ENCODE assay signal across 8 cellular contexts in genomic region chrX:154411322-154411980, GRCh38. TPM values are rescaled to one million over a fixed set of nuclear protein-coding genes. Genes with fewer than 3 reads are reported as not detected.
DNase-seq lines count a peak whose midpoint lies in the region; ATAC-seq, FAIRE-seq and TF ChIP-seq lines count a peak whose summit lies in the region.

Gene TAFAZZIN, plus strand, starts transcription at chrX:154411539. Its CDS starts 305 bp downstream, at chrX:154411844.

- 0 out of 5 replicates have a peak, but pooled peaks cover 0 to 4% of the 10 kb centered on the region in 2 experiments for H3K36me3 ChIP-seq in HepG2 (replicated peaks in 1 of 2; ENCODE audit: control insufficient read depth in 1 of 2, insufficient read depth in 2 of 2, low read length in 2 of 2)

- H3K27ac Mint-ChIP-seq in activated CD4-positive, alpha-beta T cell treated with anti-CD3 and anti-CD28 coated beads, Interleukin-2, amount 10 ng/mL, durations not matched to agents 7 days and 5 days, result peak within 1 kb of the TSS; percentile 95

- peaks cover 21% of the 10 kb centered on the region for H3K36me3 Mint-ChIP-seq in activated CD4-positive, alpha-beta T cell treated with anti-CD3 and anti-CD28 coated beads, Interleukin-2, amount 10 ng/mL, durations not matched to agents 7 days and 5 days (ENCODE audit: low read depth)

- BruUV-seq in HepG2 (replicated peaks; lab: Mats Ljungman, UMichigan), result TSS peak; percentile 72

- H3K4me1 Mint-ChIP-seq in activated CD4-positive, alpha-beta T cell treated with anti-CD3 and anti-CD28 coated beads, Interleukin-2, amount 10 ng/mL, durations not matched to agents 7 days and 5 days, result peaks cover 22% of the 10 kb centered on the region

- peak; percentile 74 for TF ChIP-seq POLR2A in GM12892 (IDR thresholded peaks at IDR 0.05; ENCODE audit: low read depth, low read length)
- TF ChIP-seq POLR2A in HepG2 (IDR thresholded peaks at IDR 0.05; ENCODE audit: insufficient read depth in 1 of 2, low read depth in 2 of 2, low read length in 2 of 2), result peak; percentile 33 to 78; a peak in 3 of 4 replicates

- TF ChIP-seq CTCF in HepG2 (CRISPR knock-in tag; IDR thresholded peaks at IDR 0.05), result no peak

- POLR2A ChIA-PET in activated CD4-positive, alpha-beta T cell treated with anti-CD3 and anti-CD28 coated beads, Interleukin-2, amount 10 ng/mL, durations not matched to agents 7 days and 5 days (lab: Charles Lee), result interaction anchor here (0.9 to 1.2 kb wide), 3 partner anchors 12 to 79 kb away, joined by 4 read pairs; partner anchors contain the start of genes RPL10 and SLC10A3
- POLR2A ChIA-PET in HepG2 (lab: Yijun Ruan, JAX), result interaction anchor here (0.6 to 4.9 kb wide), 10 partner anchors 9 to 105 kb away, joined by 3 to 75 read pairs (median 6); partner anchors contain the start of genes ATP6AP1, FAM3A, RPL10 and SLC10A3

- ATAC-seq in HG02870 (IDR thresholded peaks at IDR 0.05; ENCODE audit: unreplicated experiment), result peak; percentile 37
- ATAC-seq in HepG2, result peak; percentile 58
- no peak for ATAC-seq in HG03025 (IDR thresholded peaks at IDR 0.05; ENCODE audit: low FRiP score, unreplicated experiment)

- H2AFZ ChIP-seq in HepG2 (ENCODE audit: low read length), result no peak within 1 kb of the TSS

- peak within 1 kb of the TSS; percentile 71 for H3K4me2 ChIP-seq in HepG2 (ENCODE audit: low read depth, low read length)

- H3K4me3 Mint-ChIP-seq in activated CD4-positive, alpha-beta T cell treated with anti-CD3 and anti-CD28 coated beads, Interleukin-2, amount 10 ng/mL, durations not matched to agents 7 days and 5 days, result peak within 1 kb of the TSS; percentile 90

- peaks cover 25% of the 10 kb centered on the region for H3K4me1 ChIP-seq in HepG2 (ENCODE audit: insufficient read depth, low read length)

- peak; percentile 94 for FAIRE-seq in GM12892 (lab: Jason Lieb, UNC)
- no peak for FAIRE-seq in HepG2 (lab: Jason Lieb, UNC)

- H3K79me2 ChIP-seq in HepG2 (ENCODE audit: insufficient read depth, low read length), result no peaks in the 10 kb centered on the region

- intact Hi-C loops in HepG2 (cut with micrococcal nuclease; ENCODE audit: unreplicated experiment), result no loop called here

- peak within 1 kb of the TSS; percentile 57 to 73 (median 72) for H3K4me3 ChIP-seq in HepG2 (replicated peaks in 1 of 3; ENCODE audit: insufficient read depth in 1 of 3, low read depth in 2 of 3, low read length in 3 of 3)

- H3K9ac ChIP-seq in HepG2 (ENCODE audit: insufficient read depth, low read depth, low read length), result peak within 1 kb of the TSS; percentile 71

- H3K9me3 Mint-ChIP-seq in activated CD4-positive, alpha-beta T cell treated with anti-CD3 and anti-CD28 coated beads, Interleukin-2, amount 10 ng/mL, durations not matched to agents 7 days and 5 days, result no peaks in the 10 kb centered on the region

- H3K9me3 ChIP-seq in HepG2 (ENCODE audit: low read length), result no peaks in the 10 kb centered on the region

- TF ChIP-seq EP300 in HepG2 (IDR thresholded peaks at IDR 0.05; ENCODE audit: low read depth in 2 of 2, low read length in 2 of 2) (no peak), HepG2 (CRISPR knock-in tag; IDR thresholded peaks at IDR 0.05; ENCODE audit: borderline replicate concordance) (no peak)

- H3K27ac ChIP-seq in HepG2 (ENCODE audit: extremely low read length, insufficient read depth, low read length), result peak within 1 kb of the TSS; percentile 67

- CTCF ChIA-PET in activated CD4-positive, alpha-beta T cell treated with anti-CD3 and anti-CD28 coated beads, Interleukin-2, amount 10 ng/mL, durations not matched to agents 7 days and 5 days (lab: Charles Lee), result interaction anchor here (1.3 to 1.8 kb wide), 2 partner anchors 12 to 18 kb away, joined by 4 to 6 read pairs; partner anchors contain the start of gene ATP6AP1
- CTCF ChIA-PET in HepG2 (lab: Yijun Ruan, JAX; ENCODE audit: low intra/inter-chr PET ratio, low total read pairs), result no interaction called here

- H3K27me3 ChIP-seq in HepG2 (ENCODE audit: control insufficient read depth in 1 of 2, insufficient read depth in 2 of 2, low read length in 2 of 2), result no peaks in the 10 kb centered on the region

- no peak for TF ChIP-seq RAD21 in HepG2 (CRISPR knock-in tag; IDR thresholded peaks at IDR 0.05)

- in situ Hi-C loops in HepG2 (cut with HindIII; ENCODE audit: extremely low pct_ligation_motif_present, low pct_unique_long_range_greater_than_20kb), result loop anchor here (25.0 kb wide), 1 partner anchor 126 kb away; the partner anchor contains the start of genes G6PD and IKBKG

- WGBS in HepG2 (ENCODE audit: low lambda C conversion rate), result 4% methylated on average over 10 of the region's 72 CpGs

- DNase-seq in GM12892 (ENCODE audit: insufficient read length) (peak; percentile 84), NCI-H345 (lab: John Stamatoyannopoulos, UW) (peak; percentile 74), dermis microvascular lymphatic vessel endothelial cell (ENCODE audit: low read depth in 2 of 2) (peak in 1 of 2 donors; percentile 62), HepG2 (ENCODE audit: low spot score) (peak; percentile 21)
- DNase-seq in activated CD4-positive, alpha-beta T cell treated with anti-CD3 and anti-CD28 coated beads, Interleukin-2, amount 10 ng/mL, durations not matched to agents 7 days and 5 days, result peak; percentile 77
- peak; percentile 73 for DNase-seq in stimulated activated CD4-positive, alpha-beta T cell treated with anti-CD3 and anti-CD28 coated beads, Interleukin-4, amount 100 ng/mL, for 24 hours

- H4K20me1 ChIP-seq in HepG2 (ENCODE audit: insufficient read depth, low read length), result no peaks in the 10 kb centered on the region

- H3K27me3 Mint-ChIP-seq in activated CD4-positive, alpha-beta T cell treated with anti-CD3 and anti-CD28 coated beads, Interleukin-2, amount 10 ng/mL, durations not matched to agents 7 days and 5 days, result no peaks in the 10 kb centered on the region

TF ChIP-seq in HepG2, 621 proteins besides CTCF, POLR2A, EP300 and RAD21 (continues in another document):
- no peak for TF ChIP-seq JDP2 (CRISPR knock-in tag; IDR thresholded peaks at IDR 0.05; ENCODE audit: borderline replicate concordance)
- no peak; the same call in 1 of the 2 replicates for TF ChIP-seq MXD3 (CRISPR knock-in tag; IDR thresholded peaks at IDR 0.05)
- TF ChIP-seq MAFK (conservative IDR thresholded peaks at IDR 0.05 in 1 of 2, IDR thresholded peaks at IDR 0.05 in 1 of 2; ENCODE audit: low read length in 2 of 2), result no peak
- no peak for TF ChIP-seq USF2 (IDR thresholded peaks at IDR 0.05; ENCODE audit: low read depth, low read length)
- no peak for TF ChIP-seq USF2 (CRISPR knock-in tag; IDR thresholded peaks at IDR 0.05; ENCODE audit: borderline replicate concordance)
- no peak for TF ChIP-seq ZNF264 (CRISPR knock-in tag; IDR thresholded peaks at IDR 0.05)
- TF ChIP-seq GATAD1 (CRISPR knock-in tag; IDR thresholded peaks at IDR 0.05), result peak; percentile 80
- no peak for TF ChIP-seq NCOA5 (CRISPR knock-in tag; IDR thresholded peaks at IDR 0.05)

RNA-seq across cellular contexts. Expression of gene TAFAZZIN, which starts in this region (rescaled TPM):
- polyA plus RNA-seq in GM12892 (2012; ENCODE audit: missing spikeins), result 26.3 TPM
- total RNA-seq in activated CD4-positive, alpha-beta T cell treated with anti-CD3 and anti-CD28 coated beads, Interleukin-2, amount 10 ng/mL, durations not matched to agents 7 days and 5 days, result 100 to 1,000 TPM in 1 of 2 experiments, 10 to 100 TPM in 1; 86.6 to 104 TPM
- 11.9 and 14.9 TPM in 2 replicates for total RNA-seq in dermis microvascular lymphatic vessel endothelial cell
- total RNA-seq in HepG2 (2016; rRNA removed; fragmentation: Illumina TruSeq; extraction: Trizol), result 6.3 and 16.8 TPM in 2 replicates
- total RNA-seq in HepG2 (2016; cell fraction: cytosol; rRNA removed; fragmentation: Illumina TruSeq; extraction: Trizol; ENCODE audit: low read depth), result 5.9 and 8.5 TPM in 2 replicates
- 4.8 and 17.3 TPM in 2 replicates for total RNA-seq in HepG2 (2016; cell fraction: insoluble cytoplasmic fraction; rRNA removed; fragmentation: Illumina TruSeq; extraction: Trizol)
- 5.5 and 6.3 TPM in 2 replicates for total RNA-seq in HepG2 (2016; cell fraction: membrane; rRNA removed; fragmentation: Illumina TruSeq; extraction: Trizol)
- total RNA-seq in HepG2 (2016; cell fraction: nucleus; rRNA removed; fragmentation: Illumina TruSeq; extraction: Trizol), result 17.9 and 26.2 TPM in 2 replicates
- polyA plus RNA-seq in HepG2 (2011; rRNA removed), result 27.9 and 30.9 TPM in 2 replicates
- polyA plus RNA-seq in HepG2 (2011; cell fraction: cytosol; rRNA removed), result 8.7 and 11.6 TPM in 2 replicates
- 281 and 287 TPM in 2 replicates for polyA plus RNA-seq in HepG2 (2011; cell fraction: nucleus; rRNA removed)
- polyA plus RNA-seq in HepG2 (2012), result 16.8 and 21.1 TPM in 2 replicates
- 2.5 and 2.9 TPM in 2 replicates for polyA plus RNA-seq in HepG2 (2016; cell fraction: cytosol; fragmentation: Illumina TruSeq; extraction: Trizol; ENCODE audit: low read depth)
- 5.3 and 7.9 TPM in 2 replicates for polyA plus RNA-seq in HepG2 (2016; cell fraction: insoluble cytoplasmic fraction; fragmentation: Illumina TruSeq; extraction: Trizol; ENCODE audit: low read depth)
- 4.2 and 4.6 TPM in 2 replicates for polyA plus RNA-seq in HepG2 (2016; cell fraction: membrane; fragmentation: Illumina TruSeq; extraction: Trizol; ENCODE audit: low read depth)
- polyA plus RNA-seq in HepG2 (2016; cell fraction: nucleus; fragmentation: Illumina TruSeq; extraction: Trizol; ENCODE audit: insufficient read depth, low read depth), result 70.8 TPM in 2 replicates
- 16.6 and 35.2 TPM in 2 replicates for polyA minus RNA-seq in HepG2 (2011; rRNA and poly(A)+ RNA removed; ENCODE audit: low replicate concordance)
- 7.0 and 7.2 TPM in 2 replicates for polyA minus RNA-seq in HepG2 (2011; cell fraction: cytosol; rRNA and poly(A)+ RNA removed)
- polyA minus RNA-seq in HepG2 (2011; cell fraction: nucleus; rRNA and poly(A)+ RNA removed), result 23.2 and 28.2 TPM in 2 replicates
